26 cellular contexts compared by ENCODE assay signal in the genomic region with DNA sequence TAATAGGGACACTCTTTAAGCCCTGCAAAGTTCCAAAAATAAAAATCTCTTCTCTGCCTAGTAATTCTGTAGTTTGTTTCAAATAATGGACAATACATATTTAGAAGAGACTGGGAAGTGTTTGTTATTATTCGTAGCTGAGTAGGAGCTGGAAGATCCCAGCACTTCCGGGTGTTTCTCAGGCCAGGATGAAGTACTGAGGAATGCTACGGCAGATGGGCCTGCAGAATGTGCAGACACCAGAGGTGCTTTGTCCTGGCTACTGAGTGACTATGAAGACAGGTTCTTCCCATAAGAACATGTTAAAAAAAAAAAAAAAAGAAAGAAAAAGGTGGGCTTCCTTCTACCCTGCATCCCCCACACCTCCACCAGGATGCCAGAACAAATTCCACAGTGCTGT.
"Had no signal": no experiment of that assay in that cellular context is flagged by ENCODE, and none has a peak within 500 bp of the region (broad histone marks: within the 10 kb centered on the region; RNA-seq: fewer than 3 reads in every experiment).

No MANE protein-coding gene starts in this region.

- H3K4me3 Mint-ChIP-seq: activated naive CD8-positive, alpha-beta T cell; brain; mesothelial cell of epicardium; naive B cell; T-helper 2 cell treated with Interferon-gamma antibody and Interleukin-4, amounts not matched to agents 5 μg/mL and 100 μg/mL, for 36 hours had no signal

- DNase-seq: activated CD4-positive, alpha-beta T cell treated with anti-CD3 and anti-CD28 coated beads for 48 hours; activated CD4-positive, alpha-beta T cell treated with anti-CD3 and anti-CD28 coated beads, Interleukin-2, amount 50 U/mL, for 48 hours; activated CD8-positive, alpha-beta memory T cell treated with anti-CD3 and anti-CD28 coated beads for 24 hours; activated effector memory CD4-positive, alpha-beta T cell treated with Interleukin-2 at 50 U/mL for 16 hours; activated naive CD4-positive, alpha-beta T cell treated with Interleukin-2 at 50 U/mL for 16 hours; foreskin melanocyte; heart right ventricle; left cardiac atrium; mammary epithelial cell; naive B cell; ovary; right lobe of liver; stimulated activated CD4-positive, alpha-beta T cell treated with anti-CD3 and anti-CD28 coated beads, Interleukin-12 subunit alpha, Interleukin-12 subunit beta, amount 100 ng/mL, for 4 hours; stimulated activated CD4-positive, alpha-beta T cell treated with anti-CD3 and anti-CD28 coated beads, Interleukin-4, amount 100 ng/mL, for 1 hour; stimulated activated naive CD8-positive, alpha-beta T cell treated with anti-CD3 and anti-CD28 coated beads, Interleukin-15, Interleukin-2, amounts not matched to agents 100 U/mL and 50 U/mL, for 24 hours; T-helper 1 cell; testis; transverse colon had no signal

- ATAC-seq: activated CD4-positive, CD25-positive, alpha-beta regulatory T cell treated with anti-CD3 and anti-CD28 coated beads, Interleukin-2, amount 50 U/mL, for 24 hours; right lobe of liver; stimulated activated naive CD8-positive, alpha-beta T cell treated with anti-CD3 and anti-CD28 coated beads, Interleukin-15, Interleukin-2, amounts not matched to agents 100 U/mL and 50 U/mL, for 24 hours had no signal

- H3K27me3 Mint-ChIP-seq: activated naive CD8-positive, alpha-beta T cell; naive B cell; progenitor cell of endocrine pancreas had no signal

- H3K4me1 Mint-ChIP-seq: naive B cell had no signal

- H3K36me3 Mint-ChIP-seq: activated naive CD8-positive, alpha-beta T cell; brain; mesothelial cell of epicardium; naive B cell had no signal

- H3K4me3 ChIP-seq: ascending aorta, heart right ventricle, ovary, right lobe of liver, skin epidermis, testis, transverse colon had no signal

- H3K27ac Mint-ChIP-seq: activated naive CD8-positive, alpha-beta T cell; mesothelial cell of epicardium; naive B cell; progenitor cell of endocrine pancreas; T-helper 2 cell treated with Interferon-gamma antibody and Interleukin-4, amounts not matched to agents 5 μg/mL and 100 μg/mL, for 36 hours had no signal

- H3K9me3 Mint-ChIP-seq: brain; mesothelial cell of epicardium; T-helper 2 cell treated with Interferon-gamma antibody and Interleukin-4, amounts not matched to agents 5 μg/mL and 100 μg/mL, for 36 hours had no signal
